In genomic region chr20:46348972-46349741, GRCh38 we compare ENCODE assay signal across 9 cellular contexts. TPM values are rescaled to one million over a fixed set of nuclear protein-coding genes. Genes with fewer than 3 reads are reported as not detected.
DNase-seq lines count a peak whose midpoint lies in the region; ATAC-seq and TF ChIP-seq lines count a peak whose summit lies in the region.
"Had no signal": no experiment of that assay in that cellular context is flagged by ENCODE, and none has a peak within 500 bp of the region (broad histone marks: within the 10 kb centered on the region; RNA-seq: fewer than 3 reads in every experiment).

No MANE protein-coding gene starts in this region.

- DNase-seq in RPMI8226 (peak; percentile 39), amniotic epithelial cell (ENCODE audit: low read depth) (peak; percentile 28), left ventricle myocardium inferior (peak; percentile 57), retina (peak; percentile 87), GM19238 (ENCODE audit: insufficient read length, low spot score) (no peak)

- CTCF ChIA-PET in HEK293 (lab: Yijun Ruan, JAX) = interaction anchor here (0.5 to 4.7 kb wide), 60 partner anchors 9 to 871 kb away, joined by 3 to 55 read pairs (median 4); partner anchors contain the start of gene ELMO2

- no peak for ATAC-seq in HG02759 (IDR thresholded peaks at IDR 0.05; ENCODE audit: unreplicated experiment)

- peaks cover 42 to 69% (median 52%) of the 10 kb centered on the region in 10 experiments for H3K4me1 ChIP-seq in BLaER1 treated with 17β-estradiol and CSF1 and Interleukin-3, amounts not matched to agents 10 nM and 100 nM
- H3K4me1 ChIP-seq in HEK293 (ENCODE audit: control insufficient read depth, insufficient read depth, low read length) (no peaks in the 10 kb centered on the region), left ventricle myocardium inferior (peaks cover 12% of the 10 kb centered on the region)

- intact Hi-C loops in left ventricle myocardium inferior (cut with micrococcal nuclease) = loop anchor here (5.0 to 10.0 kb wide), 2 partner anchors 214 to 327 kb away; no protein-coding TSS in a partner anchor

- H3K4me3 ChIP-seq in BLaER1 treated with 17β-estradiol and CSF1 and Interleukin-3, amounts not matched to agents 10 nM and 100 nM = no peak overlapping the region
- H3K4me3 ChIP-seq in HEK293 (ENCODE audit: low read depth, low read length) (no peak overlapping the region), left ventricle myocardium inferior (no peak overlapping the region)

- peaks cover 12 to 79% (median 38%) of the 10 kb centered on the region in 11 experiments; a peak in 21 of 22 replicates for H3K36me3 ChIP-seq in BLaER1 treated with 17β-estradiol and CSF1 and Interleukin-3, amounts not matched to agents 10 nM and 100 nM
- peaks cover 0 to 16% of the 10 kb centered on the region in 2 experiments; a peak in 1 of 3 replicates for H3K36me3 ChIP-seq in HEK293 (ENCODE audit: control insufficient read depth in 2 of 2, insufficient read depth in 1 of 2, low read length in 2 of 2)
- H3K36me3 ChIP-seq in left ventricle myocardium inferior = peaks cover 22% of the 10 kb centered on the region

- H3K9me3 ChIP-seq in BLaER1 treated with 17β-estradiol and CSF1 and Interleukin-3, amounts not matched to agents 10 nM and 100 nM (replicated peaks in 1 of 11) = no peaks in the 10 kb centered on the region
- H3K9me3 ChIP-seq in HEK293 (ENCODE audit: control insufficient read depth, insufficient read depth, low read depth, low read length) = no peaks in the 10 kb centered on the region
- H3K9me3 ChIP-seq in left ventricle myocardium inferior (replicated peaks) = no peaks in the 10 kb centered on the region

- peak overlapping the region in 10 of 11 experiments; percentile 34 to 84 (median 73); a peak in 15 of 22 replicates for H3K27ac ChIP-seq in BLaER1 treated with 17β-estradiol and CSF1 and Interleukin-3, amounts not matched to agents 10 nM and 100 nM
- H3K27ac ChIP-seq in HEK293 (ENCODE audit: extremely low read depth, low read depth, low read length) (no peak overlapping the region), left ventricle myocardium inferior (replicated peaks) (no peak overlapping the region)

- peak overlapping the region in 8 of 11 experiments; percentile 41 to 74 (median 62); a peak in 13 of 22 replicates for H3K9ac ChIP-seq in BLaER1 treated with 17β-estradiol and CSF1 and Interleukin-3, amounts not matched to agents 10 nM and 100 nM

- H4K20me1 ChIP-seq in BLaER1 treated with 17β-estradiol and CSF1 and Interleukin-3, amounts not matched to agents 10 nM and 100 nM = peaks cover 0 to 31% (median 12%) of the 10 kb centered on the region in 11 experiments; a peak in 12 of 22 replicates

- POLR2A ChIA-PET in HEK293 (lab: Yijun Ruan, JAX) = interaction anchor here (4.4 kb wide), 1 partner anchor 15 kb away, joined by 21 read pairs; no protein-coding TSS in a partner anchor

- peak overlapping the region; percentile 74 to 98 (median 92) for H3K4me2 ChIP-seq in BLaER1 treated with 17β-estradiol and CSF1 and Interleukin-3, amounts not matched to agents 10 nM and 100 nM

- peak; percentile 69 for TF ChIP-seq CTCF in HEK293 (tag by site-specific recombination; IDR thresholded peaks at IDR 0.05)
- TF ChIP-seq CTCF in left ventricle myocardium inferior (IDR thresholded peaks at IDR 0.05; ENCODE audit: borderline replicate concordance) = peak; percentile 87

- H3K27me3 ChIP-seq in BLaER1 treated with 17β-estradiol and CSF1 and Interleukin-3, amounts not matched to agents 10 nM and 100 nM = peaks cover 0 to 6% (median 5%) of the 10 kb centered on the region in 11 experiments; a peak in 19 of 22 replicates
- H3K27me3 ChIP-seq in left ventricle myocardium inferior (ENCODE audit: low read depth) = no peaks in the 10 kb centered on the region

TF ChIP-seq in HEK293, 187 proteins besides CTCF, POLR2A, EP300 and RAD21:
- TF ChIP-seq ZNF311 (tag by site-specific recombination; IDR thresholded peaks at IDR 0.05; ENCODE audit: borderline replicate concordance) (no peak), ZNF768 (tag by site-specific recombination; IDR thresholded peaks at IDR 0.05) (0 out of 2 replicates have a peak, but pooled peaks have one; percentile 63), GLIS1 (tag by site-specific recombination; IDR thresholded peaks at IDR 0.05) (0 out of 2 replicates have a peak, but pooled peaks have one; percentile 7), ZNF704 (tag by site-specific recombination; IDR thresholded peaks at IDR 0.05) (no peak), KLF7 (tag by site-specific recombination; IDR thresholded peaks at IDR 0.05; ENCODE audit: borderline replicate concordance) (no peak), SP7 (tag by site-specific recombination; IDR thresholded peaks at IDR 0.05) (no peak), ZNF26 (tag by site-specific recombination; IDR thresholded peaks at IDR 0.05) (no peak), ZNF654 (tag by site-specific recombination; IDR thresholded peaks at IDR 0.05; ENCODE audit: low read depth) (peak; percentile 67), ZNF544 (tag by site-specific recombination; IDR thresholded peaks at IDR 0.05) (no peak), ZNF558 (tag by site-specific recombination; IDR thresholded peaks at IDR 0.05) (no peak), ZNF76 (tag by site-specific recombination; IDR thresholded peaks at IDR 0.05; ENCODE audit: borderline replicate concordance, low read depth) (no peak), MYNN (tag by site-specific recombination; IDR thresholded peaks at IDR 0.05; ENCODE audit: borderline replicate concordance) (no peak), ZNF521 (tag by site-specific recombination; IDR thresholded peaks at IDR 0.05) (no peak), ZNF426 (tag by site-specific recombination; IDR thresholded peaks at IDR 0.05) (no peak), ZNF341 (tag by site-specific recombination; IDR thresholded peaks at IDR 0.05; ENCODE audit: low read depth) (no peak), ZNF585B (tag by site-specific recombination; IDR thresholded peaks at IDR 0.05) (no peak)
- TF ChIP-seq, protein P1, sequence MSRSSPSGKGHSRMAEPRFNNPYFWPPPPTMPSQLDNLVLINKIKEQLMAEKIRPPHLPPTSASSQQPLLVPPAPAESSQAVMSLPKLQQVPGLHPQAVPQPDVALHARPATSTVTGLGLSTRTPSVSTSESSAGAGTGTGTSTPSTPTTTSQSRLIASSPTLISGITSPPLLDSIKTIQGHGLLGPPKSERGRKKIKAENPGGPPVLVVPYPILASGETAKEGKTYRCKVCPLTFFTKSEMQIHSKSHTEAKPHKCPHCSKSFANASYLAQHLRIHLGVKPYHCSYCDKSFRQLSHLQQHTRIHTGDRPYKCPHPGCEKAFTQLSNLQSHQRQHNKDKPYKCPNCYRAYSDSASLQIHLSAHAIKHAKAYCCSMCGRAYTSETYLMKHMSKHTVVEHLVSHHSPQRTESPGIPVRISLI (tag by site-specific recombination; IDR thresholded peaks at IDR 0.05) = no peak

RNA-seq across cellular contexts. Expression of gene CDH22, which starts 40.9 kb away (rescaled TPM):
- 2.3 TPM for total RNA-seq in left ventricle myocardium inferior
- total RNA-seq: HT1080 had no signal

RNA-seq across cellular contexts. Expression of gene ELMO2, which starts 57.3 kb away (rescaled TPM):
- 28.5 TPM for total RNA-seq in left ventricle myocardium inferior

Comparison
In these comparisons a context has a peak if more than half of its experiments do, and no peak if none do; other contexts are left out.
1. H3K27ac ChIP-seq: peak in BLaER1 treated with 17β-estradiol and CSF1 and Interleukin-3, amounts not matched to agents 10 nM and 100 nM (10 of 11); none in HEK293 (single experiment) and left ventricle myocardium inferior (single experiment).